14 cellular contexts compared by ENCODE assay signal in the genomic region with DNA sequence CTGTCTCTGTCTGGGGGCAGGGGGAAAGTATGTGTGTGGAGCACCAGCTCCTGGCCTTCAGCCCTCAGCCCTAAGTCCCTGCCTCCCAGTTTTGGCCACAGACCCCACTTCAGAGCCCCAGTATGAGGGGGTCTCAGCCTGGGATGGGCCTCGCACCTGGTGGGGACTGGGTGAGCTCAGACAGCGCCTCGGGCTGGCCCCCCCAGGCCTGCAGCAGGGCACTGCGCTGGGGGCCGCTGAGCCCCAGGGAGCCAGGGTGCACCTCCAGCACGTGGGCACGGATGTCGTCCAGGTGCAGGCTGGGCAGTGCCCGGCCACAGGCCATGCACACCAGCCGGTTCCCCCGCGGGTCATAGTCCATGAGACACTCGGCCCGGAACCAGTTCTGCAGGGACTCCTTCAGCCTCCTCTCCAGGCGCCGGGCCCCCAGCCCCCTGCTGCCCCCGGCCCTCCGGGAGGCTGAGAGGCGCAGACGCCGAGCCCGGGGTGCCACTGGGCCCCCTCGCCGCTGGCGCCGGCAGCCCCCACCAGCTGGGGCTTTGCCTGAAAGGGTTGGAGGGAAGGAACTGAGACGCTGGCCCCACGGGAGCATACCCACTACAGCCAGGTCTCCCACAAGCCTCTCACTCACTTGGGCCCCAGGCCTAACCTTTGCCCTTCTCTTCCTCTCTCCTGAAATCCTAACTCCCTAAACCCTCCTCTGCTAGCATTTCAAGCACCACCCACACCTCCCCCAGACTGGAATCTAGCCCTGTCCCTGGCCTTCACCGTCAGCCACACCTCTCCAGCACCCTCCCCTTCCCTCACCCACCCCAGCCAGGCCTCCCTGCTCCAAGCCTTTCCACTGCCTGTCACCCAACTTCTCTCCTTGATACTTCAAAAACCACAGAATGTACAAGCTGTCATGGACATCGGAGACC. TPM values are rescaled to one million over a fixed set of nuclear protein-coding genes. Genes with fewer than 3 reads are reported as not detected.
DNase-seq lines count a peak whose midpoint lies in the region; ATAC-seq and TF ChIP-seq lines count a peak whose summit lies in the region.
"Had no signal": no experiment of that assay in that cellular context is flagged by ENCODE, and none has a peak within 500 bp of the region (broad histone marks: within the 10 kb centered on the region; RNA-seq: fewer than 3 reads in every experiment).

No MANE protein-coding gene starts in this region.

- WGBS in gastroesophageal sphincter (ENCODE audit: low coverage in 1 of 2), 2 donors: 43 to 48% methylated on average over 3 to 5 of the region's 30 CpGs

- H3K36me3 ChIP-seq in Caco-2 (ENCODE audit: control insufficient read depth, insufficient read depth, low read length): peaks cover 5% of the 10 kb centered on the region
- H3K36me3 ChIP-seq in gastroesophageal sphincter: peaks cover 0 to 2% of the 10 kb centered on the region in 2 donors

- no peaks in the 10 kb centered on the region for H3K9me3 ChIP-seq in Caco-2
- H3K9me3 ChIP-seq in gastroesophageal sphincter: no peaks in the 10 kb centered on the region
- H3K9me3 ChIP-seq: upper lobe of right lung had no signal

- DNase-seq in Caco-2 (peak; percentile 82 to 87), NCI-H226 (peak; percentile 62), omental fat pad (ENCODE audit: low spot score) (no peak), NCI-H748 (lab: John Stamatoyannopoulos, UW; ENCODE audit: unreplicated experiment) (no peak), midbrain (lab: John Stamatoyannopoulos, UW) (no peak)
- DNase-seq: activated T-cell treated with anti-CD3 and anti-CD28 coated beads, Interleukin-2, amount 50 U/mL, for 48 hours; CD4-positive, alpha-beta T cell; NCI-H2081; RPMI8226; upper lobe of right lung had no signal

- H3K4me3 ChIP-seq in Caco-2 (ENCODE audit: low read depth, low read length) (no peak overlapping the region), gastroesophageal sphincter (peak overlapping the region in 1 of 2 donors; percentile 69)
- H3K4me3 ChIP-seq: upper lobe of right lung had no signal

- peaks cover 27% of the 10 kb centered on the region for H3K4me1 Mint-ChIP-seq in Caco-2 (ENCODE audit: low read depth, unreplicated experiment)

- no TSS peak for BruUV-seq in Caco-2 (replicated peaks; lab: Mats Ljungman, UMichigan)

- H3K27me3 Mint-ChIP-seq in Caco-2 (ENCODE audit: insufficient read depth, unreplicated experiment): no peaks in the 10 kb centered on the region
- H3K27me3 Mint-ChIP-seq: CD4-positive, alpha-beta T cell; IgD-negative memory B cell had no signal

- no peaks in the 10 kb centered on the region for H3K27me3 ChIP-seq in Caco-2 (replicated peaks; ENCODE audit: control insufficient read depth, insufficient read depth, low read length)
- no peaks in the 10 kb centered on the region for H3K27me3 ChIP-seq in gastroesophageal sphincter
- H3K27me3 ChIP-seq: upper lobe of right lung had no signal

- H3K36me3 Mint-ChIP-seq in Caco-2 (ENCODE audit: insufficient read depth, unreplicated experiment): peaks cover 59% of the 10 kb centered on the region
- H3K36me3 Mint-ChIP-seq: IgD-negative memory B cell had no signal

- no peaks in the 10 kb centered on the region for H3K9me3 Mint-ChIP-seq in Caco-2 (ENCODE audit: unreplicated experiment)
- H3K9me3 Mint-ChIP-seq: CD4-positive, alpha-beta T cell; IgD-negative memory B cell had no signal

- POLR2A ChIA-PET in Caco-2 (lab: Charles Lee): no interaction called here

- TF ChIP-seq CTCF in Caco-2 (IDR thresholded peaks at IDR 0.05; ENCODE audit: insufficient read depth in 1 of 2, low read depth in 1 of 2, low read length in 1 of 2, severe bottlenecking in 1 of 2, unreplicated experiment in 1 of 2): no peak
- TF ChIP-seq CTCF in gastroesophageal sphincter (IDR thresholded peaks at IDR 0.05): no peak
- no peak for TF ChIP-seq CTCF in omental fat pad (IDR thresholded peaks at IDR 0.05)

- peaks cover 35% of the 10 kb centered on the region for H3K4me1 ChIP-seq in Caco-2
- H3K4me1 ChIP-seq in gastroesophageal sphincter: peaks cover 0 to 78% (median 43%) of the 10 kb centered on the region in 3 donors

- peak overlapping the region in 3 of 4 donors; percentile 88 to 91 (median 89) for H3K27ac ChIP-seq in gastroesophageal sphincter
- H3K27ac ChIP-seq: upper lobe of right lung had no signal

- no peak for TF ChIP-seq EP300 in gastroesophageal sphincter (IDR thresholded peaks at IDR 0.05)

- peak overlapping the region; percentile 69 for H3K4me3 Mint-ChIP-seq in Caco-2 (ENCODE audit: unreplicated experiment)
- H3K4me3 Mint-ChIP-seq: CD4-positive, alpha-beta T cell had no signal

- intact Hi-C loops in Caco-2 (cut with micrococcal nuclease; ENCODE audit: unreplicated experiment): loop anchor here (5.0 kb wide), 2 partner anchors 67 to 122 kb away; no protein-coding TSS in a partner anchor

- ATAC-seq in gastroesophageal sphincter: no peak
- peak; percentile 18 for ATAC-seq in omental fat pad (ENCODE audit: low FRiP score)
- ATAC-seq in HG03045 (IDR thresholded peaks at IDR 0.05; ENCODE audit: unreplicated experiment): no peak
- no peak for ATAC-seq in GM21390 (IDR thresholded peaks at IDR 0.05; ENCODE audit: unreplicated experiment)
- ATAC-seq: upper lobe of right lung had no signal

- H3K27ac Mint-ChIP-seq in Caco-2 (ENCODE audit: unreplicated experiment): peak overlapping the region; percentile 80
- H3K27ac Mint-ChIP-seq: CD4-positive, alpha-beta T cell; IgD-negative memory B cell had no signal

- CTCF ChIA-PET in Caco-2 (lab: Charles Lee): no interaction called here

- TF ChIP-seq POLR2A in gastroesophageal sphincter (IDR thresholded peaks at IDR 0.05): no peak

RNA-seq across cellular contexts. Expression of gene ZFTA, which starts 3.6 kb away (rescaled TPM):
- total RNA-seq in Caco-2 (2022) (30.8 and 31.0 TPM in 2 replicates), gastroesophageal sphincter (10 to 100 TPM; 13.2 to 31.8 (median 24.5) TPM), omental fat pad (10 to 100 TPM; 10.7 to 18.3 (median 15.6) TPM)

RNA-seq across cellular contexts. Expression of gene SPINDOC, which starts 48.3 kb away (rescaled TPM):
- total RNA-seq in Caco-2 (2022) (71.2 and 72.1 TPM in 2 replicates), gastroesophageal sphincter (10 to 100 TPM; 14.3 to 18.6 (median 15.5) TPM), omental fat pad (10 to 100 TPM in 1 of 4 donors, 1 to 10 TPM in 3; 7.3 to 12.8 (median 8.6) TPM)

Comparison
In these comparisons a context has a peak if more than half of its experiments do, and no peak if none do; other contexts are left out.
1. DNase-seq: peak in Caco-2 (2 of 2) and NCI-H226 (single experiment); none in omental fat pad (single experiment), NCI-H748 (single experiment) and midbrain (single experiment).